13 cellular contexts compared by ENCODE assay signal in the genomic region with DNA sequence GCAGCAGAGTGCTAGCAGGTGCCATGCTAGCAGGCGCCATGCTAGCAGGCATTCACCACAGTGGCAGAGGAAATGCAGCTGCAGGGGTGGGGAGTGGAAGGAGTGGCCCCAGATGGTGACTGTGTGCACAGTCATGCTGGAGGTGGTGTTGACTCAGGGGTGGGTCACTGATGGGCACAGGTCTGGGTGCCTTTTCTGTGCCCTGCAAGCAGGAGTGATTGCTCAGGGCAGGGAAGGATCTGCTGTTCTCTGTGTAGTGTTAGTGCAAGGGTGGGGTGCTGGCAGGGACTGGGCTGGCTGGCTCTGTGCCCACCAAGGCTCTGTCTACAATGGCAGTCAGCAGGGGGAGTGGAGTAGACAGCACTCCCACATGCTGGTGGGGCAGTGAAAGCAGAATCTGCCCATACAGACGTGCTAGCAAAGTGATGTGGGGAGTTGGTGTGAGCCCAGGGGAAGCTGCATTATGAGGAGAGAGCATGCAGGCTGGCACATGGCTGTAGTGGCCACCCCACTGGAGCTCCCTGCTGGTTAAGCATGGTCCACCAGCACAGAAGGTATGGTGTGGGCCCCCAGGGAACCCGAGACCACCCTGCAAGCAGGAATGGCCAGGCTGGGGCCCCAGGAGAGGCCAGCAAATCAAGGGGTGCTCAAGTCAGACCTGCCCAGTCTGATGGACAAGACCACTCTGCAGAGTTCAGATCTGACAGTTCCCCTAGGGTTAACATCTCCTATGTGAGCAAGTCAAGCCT. TPM values are rescaled to one million over a fixed set of nuclear protein-coding genes. Genes with fewer than 3 reads are reported as not detected.
A peak's percentile ranks its signal among the peaks of the same experiment; 100 is the strongest.
DNase-seq lines count a peak whose midpoint lies in the region; ATAC-seq, FAIRE-seq and TF ChIP-seq lines count a peak whose summit lies in the region.
"Had no signal": no experiment of that assay in that cellular context is flagged by ENCODE, and none has a peak within 500 bp of the region (broad histone marks: within the 10 kb centered on the region; RNA-seq: fewer than 3 reads in every experiment).

No MANE protein-coding gene starts in this region.

- H4K8ac ChIP-seq in trophoblast cell (ENCODE audit: low read depth, low read length) = no peak overlapping the region

- H3K27ac ChIP-seq in endothelial cell of umbilical vein (ENCODE audit: insufficient read depth, low read depth, low read length) (no peak overlapping the region), trophoblast cell (ENCODE audit: low read depth, low read length) (no peak overlapping the region)
- H3K27ac ChIP-seq: BLaER1 had no signal

- peaks cover 5% of the 10 kb centered on the region for H3K9me3 Mint-ChIP-seq in activated naive CD4-positive, alpha-beta T cell treated with anti-CD3 and anti-CD28 coated beads for 36 hours
- H3K9me3 Mint-ChIP-seq in activated naive CD4-positive, alpha-beta T cell treated with anti-CD3 and anti-CD28 coated beads, Interleukin-2, amount 10 ng/mL, durations not matched to agents 7 days and 5 days = peaks cover 13% of the 10 kb centered on the region

- no peaks in the 10 kb centered on the region for H3K27me3 ChIP-seq in endothelial cell of umbilical vein (ENCODE audit: control insufficient read depth in 2 of 2, insufficient read depth in 2 of 2, low read length in 2 of 2)
- no peaks in the 10 kb centered on the region for H3K27me3 ChIP-seq in trophoblast cell (ENCODE audit: insufficient read depth, low read length)
- H3K27me3 ChIP-seq: BLaER1 had no signal

- H3K27ac Mint-ChIP-seq in activated naive CD4-positive, alpha-beta T cell treated with anti-CD3 and anti-CD28 coated beads for 36 hours = no peak overlapping the region
- no peak overlapping the region for H3K27ac Mint-ChIP-seq in activated naive CD4-positive, alpha-beta T cell treated with anti-CD3 and anti-CD28 coated beads, Interleukin-2, amount 10 ng/mL, durations not matched to agents 7 days and 5 days
- H3K27ac Mint-ChIP-seq: stimulated activated naive B cell treated with anti-CD40 and anti-IgM and Interleukin-4, amounts not matched to agents 10 μg/mL and 1 μg/mL and 100 μg/mL, for 72 hours had no signal

- H4K12ac ChIP-seq in trophoblast cell (ENCODE audit: low read depth, low read length) = no peak overlapping the region

- peaks cover 32% of the 10 kb centered on the region for H3K4me1 Mint-ChIP-seq in activated naive CD4-positive, alpha-beta T cell treated with anti-CD3 and anti-CD28 coated beads for 36 hours (ENCODE audit: low read depth)
- peaks cover 4% of the 10 kb centered on the region for H3K4me1 Mint-ChIP-seq in activated naive CD4-positive, alpha-beta T cell treated with anti-CD3 and anti-CD28 coated beads, Interleukin-2, amount 10 ng/mL, durations not matched to agents 7 days and 5 days

- H3K27me3 Mint-ChIP-seq in activated naive CD4-positive, alpha-beta T cell treated with anti-CD3 and anti-CD28 coated beads for 36 hours (ENCODE audit: low read depth) = no peaks in the 10 kb centered on the region
- no peaks in the 10 kb centered on the region for H3K27me3 Mint-ChIP-seq in activated naive CD4-positive, alpha-beta T cell treated with anti-CD3 and anti-CD28 coated beads, Interleukin-2, amount 10 ng/mL, durations not matched to agents 7 days and 5 days
- H3K27me3 Mint-ChIP-seq: stimulated activated naive B cell treated with anti-CD40 and anti-IgM and Interleukin-4, amounts not matched to agents 10 μg/mL and 1 μg/mL and 100 μg/mL, for 72 hours had no signal

- H3K14ac ChIP-seq in trophoblast cell (ENCODE audit: low read length) = no peak overlapping the region

- H2AFZ ChIP-seq in endothelial cell of umbilical vein (ENCODE audit: low read depth, low read length) (no peak overlapping the region), trophoblast cell (ENCODE audit: insufficient read depth, low read length, poor library complexity) (no peak overlapping the region)

- no peak overlapping the region for H2BK120ac ChIP-seq in trophoblast cell (ENCODE audit: insufficient read depth, low read length, poor library complexity)

- no peak for TF ChIP-seq CTCF in endothelial cell of umbilical vein (IDR thresholded peaks at IDR 0.05; ENCODE audit: extremely low read depth in 1 of 2, insufficient read depth in 1 of 2, low read depth in 1 of 2, low read length in 2 of 2)

- H3K36me3 ChIP-seq in endothelial cell of umbilical vein (ENCODE audit: control insufficient read depth in 2 of 2, extremely low read depth in 1 of 2, insufficient read depth in 2 of 2, low read length in 2 of 2) = no peaks in the 10 kb centered on the region
- H3K36me3 ChIP-seq in trophoblast cell (ENCODE audit: control insufficient read depth in 1 of 2, insufficient read depth in 2 of 2, low read length in 2 of 2) = no peaks in the 10 kb centered on the region

- no peak for FAIRE-seq in endothelial cell of umbilical vein (lab: Jason Lieb, UNC)
- no peak for FAIRE-seq in GM12891 (lab: Jason Lieb, UNC)

- DNase-seq in activated naive CD4-positive, alpha-beta T cell treated with anti-CD3 and anti-CD28 coated beads for 36 hours = peak; percentile 23
- DNase-seq in activated naive CD4-positive, alpha-beta T cell treated with anti-CD3 and anti-CD28 coated beads, Interleukin-2, amount 10 ng/mL, durations not matched to agents 7 days and 5 days = no peak
- DNase-seq in NCI-H2081 treated with DMSO at 0.1 percent for 48 hours (lab: John Stamatoyannopoulos, UW) = peak; percentile 38
- DNase-seq in endothelial cell of umbilical vein (ENCODE audit: low read depth, low spot score) = no peak
- peak; percentile 43 for DNase-seq in stimulated activated CD8-positive, alpha-beta memory T cell treated with anti-CD3 and anti-CD28 coated beads, Interleukin-4, amount 100 ng/mL, for 48 hours
- no peak for DNase-seq in trophoblast cell
- DNase-seq in GM12891 (ENCODE audit: insufficient read length, low spot score) = no peak
- DNase-seq: activated CD4-positive, alpha-beta T cell treated with anti-CD3 and anti-CD28 coated beads, Interleukin-2, amount 50 U/mL, for 48 hours; NCI-H2227 treated with DMSO at 0.1 percent for 48 hours; stimulated activated CD4-positive, alpha-beta T cell treated with anti-CD3 and anti-CD28 coated beads, Interleukin-12 subunit alpha, Interleukin-12 subunit beta, amount 100 ng/mL, for 4 hours; stimulated activated naive B cell treated with anti-CD40 and anti-IgM and Interleukin-4, amounts not matched to agents 10 μg/mL and 1 μg/mL and 100 μg/mL, for 72 hours had no signal

- no peak overlapping the region for H2BK12ac ChIP-seq in trophoblast cell (ENCODE audit: low read length)

- WGBS in trophoblast cell (ENCODE audit: extremely low coverage, insufficient coverage, insufficient read length) = no CpG with 5 or more reads among the region's 3 CpGs

- no peaks in the 10 kb centered on the region for H3K79me1 ChIP-seq in trophoblast cell (ENCODE audit: low read length)

- no peak overlapping the region for H4K91ac ChIP-seq in trophoblast cell (ENCODE audit: low read depth, low read length)

- H3K4me3 ChIP-seq in endothelial cell of umbilical vein (replicated peaks in 1 of 3; ENCODE audit: insufficient read depth in 1 of 3, low read depth in 1 of 3, low read length in 3 of 3) (no peak overlapping the region), trophoblast cell (ENCODE audit: low read depth, low read length) (no peak overlapping the region)
- H3K4me3 ChIP-seq: BLaER1 had no signal

- intact Hi-C loops in activated naive CD4-positive, alpha-beta T cell treated with anti-CD3 and anti-CD28 coated beads for 36 hours (cut with micrococcal nuclease) = no loop called here
- intact Hi-C loops in endothelial cell of umbilical vein (cut with micrococcal nuclease) = loop anchor here (5.0 kb wide), 1 partner anchor 702 kb away; no protein-coding TSS in a partner anchor

- no peak overlapping the region for H3K23ac ChIP-seq in trophoblast cell (ENCODE audit: low read length)

- H3K4me1 ChIP-seq in endothelial cell of umbilical vein (ENCODE audit: control insufficient read depth, extremely low read depth, insufficient read depth, low read length) (no peaks in the 10 kb centered on the region), trophoblast cell (ENCODE audit: control insufficient read depth in 1 of 2, insufficient read depth in 2 of 2, low read length in 2 of 2) (no peaks in the 10 kb centered on the region)

- peaks cover 29% of the 10 kb centered on the region for H3K36me3 Mint-ChIP-seq in activated naive CD4-positive, alpha-beta T cell treated with anti-CD3 and anti-CD28 coated beads for 36 hours (ENCODE audit: low read depth)
- H3K36me3 Mint-ChIP-seq in activated naive CD4-positive, alpha-beta T cell treated with anti-CD3 and anti-CD28 coated beads, Interleukin-2, amount 10 ng/mL, durations not matched to agents 7 days and 5 days = peaks cover 16% of the 10 kb centered on the region

- H2AK5ac ChIP-seq in trophoblast cell (ENCODE audit: low read length) = no peak overlapping the region

- H3K4ac ChIP-seq in trophoblast cell (ENCODE audit: low read depth, low read length) = no peak overlapping the region

- BruUV-seq in endothelial cell of umbilical vein (replicated peaks; lab: Mats Ljungman, UMichigan) = no TSS peak

- no peaks in the 10 kb centered on the region for H3K9me1 ChIP-seq in endothelial cell of umbilical vein (replicated peaks; ENCODE audit: control insufficient read depth, extremely low read depth, insufficient read depth, low read length)

- H3K9me3 ChIP-seq in endothelial cell of umbilical vein (replicated peaks; ENCODE audit: control insufficient read depth, insufficient read depth, low read length) (no peaks in the 10 kb centered on the region), trophoblast cell (ENCODE audit: insufficient read depth, low read depth, low read length) (no peaks in the 10 kb centered on the region)

- no peak overlapping the region for H3K4me3 Mint-ChIP-seq in activated naive CD4-positive, alpha-beta T cell treated with anti-CD3 and anti-CD28 coated beads for 36 hours
- H3K4me3 Mint-ChIP-seq in activated naive CD4-positive, alpha-beta T cell treated with anti-CD3 and anti-CD28 coated beads, Interleukin-2, amount 10 ng/mL, durations not matched to agents 7 days and 5 days = no peak overlapping the region
- H3K4me3 Mint-ChIP-seq: stimulated activated naive B cell treated with anti-CD40 and anti-IgM and Interleukin-4, amounts not matched to agents 10 μg/mL and 1 μg/mL and 100 μg/mL, for 72 hours had no signal

- TF ChIP-seq POLR2A in endothelial cell of umbilical vein (IDR thresholded peaks at IDR 0.05; ENCODE audit: low read depth, low read length) (no peak), GM12891 (IDR thresholded peaks at IDR 0.05; ENCODE audit: low read depth, low read length) (no peak)

- no peaks in the 10 kb centered on the region for H4K20me1 ChIP-seq in endothelial cell of umbilical vein (replicated peaks; ENCODE audit: control insufficient read depth, extremely low read depth, insufficient read depth, low read length)
- H4K20me1 ChIP-seq: BLaER1 had no signal

- dilution Hi-C loops in endothelial cell of umbilical vein (cut with MboI; ENCODE audit: extremely low pct_ligation_motif_present, low sequenced_read_pairs) = no loop called here

- POLR2A ChIA-PET in endothelial cell of umbilical vein (lab: Charles Lee) = no interaction called here

- no peak overlapping the region for H2BK5ac ChIP-seq in trophoblast cell (ENCODE audit: low read depth, low read length, poor library complexity)

- ATAC-seq in HG02973 (IDR thresholded peaks at IDR 0.05; ENCODE audit: unreplicated experiment) = no peak
- ATAC-seq: stimulated activated naive B cell treated with anti-CD40 and anti-IgM and Interleukin-4, amounts not matched to agents 10 μg/mL and 1 μg/mL and 100 μg/mL, for 72 hours had no signal

- CTCF ChIA-PET in activated naive CD4-positive, alpha-beta T cell treated with anti-CD3 and anti-CD28 coated beads for 36 hours (lab: Charles Lee) = interaction anchor here (0.6 to 1.9 kb wide), 2 partner anchors 9 to 22 kb away, joined by 4 read pairs; no protein-coding TSS in a partner anchor
- CTCF ChIA-PET in activated naive CD4-positive, alpha-beta T cell treated with anti-CD3 and anti-CD28 coated beads, Interleukin-2, amount 10 ng/mL, durations not matched to agents 7 days and 5 days (lab: Charles Lee) = no interaction called here
- CTCF ChIA-PET in endothelial cell of umbilical vein (lab: Charles Lee) = interaction anchor here (1.0 to 3.0 kb wide), 2 partner anchors 14 to 47 kb away, joined by 8 read pairs; no protein-coding TSS in a partner anchor

- H3K79me2 ChIP-seq in endothelial cell of umbilical vein (ENCODE audit: control insufficient read depth, insufficient read depth, low read length) = no peaks in the 10 kb centered on the region
- no peaks in the 10 kb centered on the region for H3K79me2 ChIP-seq in trophoblast cell (ENCODE audit: control insufficient read depth, insufficient read depth, low read length, poor library complexity)

- no peak overlapping the region for H3K18ac ChIP-seq in trophoblast cell (ENCODE audit: low read length)

- H3K4me2 ChIP-seq in endothelial cell of umbilical vein (ENCODE audit: insufficient read depth, low read length) = no peak overlapping the region
- no peak overlapping the region for H3K4me2 ChIP-seq in trophoblast cell (ENCODE audit: low read length)
- H3K4me2 ChIP-seq: BLaER1 had no signal

- H3K9ac ChIP-seq in endothelial cell of umbilical vein (replicated peaks; ENCODE audit: extremely low read depth, insufficient read depth, low read length) (no peak overlapping the region), trophoblast cell (ENCODE audit: low read length) (no peak overlapping the region)
- H3K9ac ChIP-seq: BLaER1 had no signal

RNA-seq across cellular contexts. Expression of gene TSPYL4, which starts 11.4 kb away (rescaled TPM):
- total RNA-seq in activated naive CD4-positive, alpha-beta T cell treated with anti-CD3 and anti-CD28 coated beads for 36 hours = 1 to 10 TPM; 7.8 to 8.0 TPM
- 24.5 and 34.4 TPM in 2 replicates for total RNA-seq in endothelial cell of umbilical vein
- polyA plus RNA-seq in endothelial cell of umbilical vein = 43.1 and 45.5 TPM in 2 replicates
- 27.5 and 32.1 TPM in 2 replicates for polyA plus RNA-seq in endothelial cell of umbilical vein (2011; cell fraction: cytosol; rRNA removed)
- 75.8 and 97.1 TPM in 2 replicates for polyA plus RNA-seq in endothelial cell of umbilical vein (2011; cell fraction: nucleus; rRNA removed)
- 16.1 and 18.4 TPM in 2 replicates for polyA plus RNA-seq in endothelial cell of umbilical vein (2012)
- 57.3 and 61.9 TPM in 2 replicates for polyA minus RNA-seq in endothelial cell of umbilical vein
- polyA minus RNA-seq in endothelial cell of umbilical vein (2011; cell fraction: cytosol; rRNA and poly(A)+ RNA removed) = 3.1 TPM
- polyA minus RNA-seq in endothelial cell of umbilical vein (2011; cell fraction: nucleus; rRNA and poly(A)+ RNA removed) = 30.5 and 40.3 TPM in 2 replicates
- polyA plus RNA-seq in trophoblast cell (2013) = 14.5 and 14.9 TPM in 2 replicates
- 14.1 TPM for polyA plus RNA-seq in GM12891 (2012; ENCODE audit: low read depth, missing spikeins)

RNA-seq across cellular contexts. Expression of gene TSPYL1, which starts 14.5 kb away (rescaled TPM):
- total RNA-seq in activated naive CD4-positive, alpha-beta T cell treated with anti-CD3 and anti-CD28 coated beads for 36 hours = 10 to 100 TPM; 33.4 to 34.7 TPM
- 54.5 and 57.3 TPM in 2 replicates for total RNA-seq in endothelial cell of umbilical vein
- 28.7 and 32.1 TPM in 2 replicates for polyA plus RNA-seq in endothelial cell of umbilical vein
- 22.7 and 22.8 TPM in 2 replicates for polyA plus RNA-seq in endothelial cell of umbilical vein (2011; cell fraction: cytosol; rRNA removed)
- polyA plus RNA-seq in endothelial cell of umbilical vein (2011; cell fraction: nucleus; rRNA removed) = 16.6 and 18.5 TPM in 2 replicates
- 30.1 and 38.2 TPM in 2 replicates for polyA plus RNA-seq in endothelial cell of umbilical vein (2012)
- polyA minus RNA-seq in endothelial cell of umbilical vein = 94.4 and 108 TPM in 2 replicates
- polyA minus RNA-seq in endothelial cell of umbilical vein (2011; cell fraction: cytosol; rRNA and poly(A)+ RNA removed) = 47.3 TPM
- 22.3 and 26.4 TPM in 2 replicates for polyA minus RNA-seq in endothelial cell of umbilical vein (2011; cell fraction: nucleus; rRNA and poly(A)+ RNA removed)
- polyA plus RNA-seq in trophoblast cell (2013) = 34.8 TPM in 2 replicates
- polyA plus RNA-seq in GM12891 (2012; ENCODE audit: low read depth, missing spikeins) = 26.9 TPM

Comparison
In these comparisons a context has a peak if more than half of its experiments do, and no peak if none do; other contexts are left out.
1. DNase-seq: peak in activated naive CD4-positive, alpha-beta T cell treated with anti-CD3 and anti-CD28 coated beads for 36 hours (single experiment), NCI-H2081 treated with DMSO at 0.1 percent for 48 hours (single experiment) and stimulated activated CD8-positive, alpha-beta memory T cell treated with anti-CD3 and anti-CD28 coated beads, Interleukin-4, amount 100 ng/mL, for 48 hours (single experiment); none in activated naive CD4-positive, alpha-beta T cell treated with anti-CD3 and anti-CD28 coated beads, Interleukin-2, amount 10 ng/mL, durations not matched to agents 7 days and 5 days (single experiment), endothelial cell of umbilical vein (single experiment), trophoblast cell (0 of 2) and GM12891 (single experiment).